Comparison of ENCODE assay signal across 1 cellular context in the genomic region with DNA sequence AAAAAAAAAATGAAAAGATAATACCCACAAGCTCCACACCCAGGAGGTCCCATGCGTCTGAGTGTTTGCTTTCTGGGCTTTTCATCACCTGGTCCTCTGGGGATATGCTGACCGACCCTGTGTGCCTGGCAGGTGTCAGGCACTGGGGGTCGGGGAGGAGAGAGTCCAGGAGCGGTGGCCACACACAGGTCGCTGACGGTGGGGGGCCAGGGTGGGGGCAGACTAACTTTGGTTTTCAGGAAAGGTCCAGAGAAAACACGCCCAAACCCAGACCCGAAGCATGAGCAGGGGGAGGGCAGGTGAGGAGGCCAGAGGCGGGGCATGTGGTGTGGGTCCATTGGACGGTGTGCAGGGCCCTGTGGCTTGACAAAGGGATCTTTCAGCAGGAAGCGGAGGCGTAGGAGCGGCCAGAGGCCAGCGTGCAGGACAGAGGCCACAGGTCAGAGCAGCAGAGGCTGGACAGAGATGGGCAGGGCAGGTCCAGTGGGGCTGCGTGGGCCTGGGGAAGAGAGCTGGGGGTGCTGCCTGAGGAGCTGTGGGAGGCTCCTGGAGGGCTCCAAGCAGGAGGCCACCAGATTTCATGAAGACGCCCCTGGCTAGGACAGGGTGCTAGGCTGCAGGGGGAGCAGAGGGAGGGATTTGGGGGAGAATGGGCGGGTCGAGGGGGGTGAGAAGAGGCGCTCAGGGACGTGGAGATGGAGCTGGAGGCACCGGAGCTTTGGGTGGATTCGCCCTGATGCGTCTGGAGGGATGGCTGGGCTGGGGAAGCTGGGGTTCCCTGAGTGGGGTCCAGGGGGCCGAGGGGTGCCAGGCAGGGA.
A peak's percentile ranks its signal among the peaks of the same experiment; 100 is the strongest.
TF ChIP-seq lines count a peak whose summit lies in the region.

No MANE protein-coding gene starts in this region.

TF ChIP-seq in HepG2, 621 proteins besides CTCF, POLR2A, EP300 and RAD21 (continued from another document and continues in another):
- TF ChIP-seq ZNF572 (CRISPR knock-in tag; IDR thresholded peaks at IDR 0.05) (peak; percentile 50; the same call in 1 of the 2 replicates), SRF (IDR thresholded peaks at IDR 0.05; ENCODE audit: low read depth, low read length) (no peak), AGO1 (IDR thresholded peaks at IDR 0.05; ENCODE audit: low read depth, low read length, poor library complexity, severe bottlenecking) (peak; percentile 57), ZNF282 (IDR thresholded peaks at IDR 0.05; ENCODE audit: partially characterized antibody) (no peak), ZSCAN25 (CRISPR knock-in tag; IDR thresholded peaks at IDR 0.05) (peak; percentile 96), ZBTB42 (CRISPR knock-in tag; IDR thresholded peaks at IDR 0.05) (no peak), TMF1 (CRISPR knock-in tag; IDR thresholded peaks at IDR 0.05; ENCODE audit: low read depth) (no peak), HOXA5 (CRISPR knock-in tag; IDR thresholded peaks at IDR 0.05) (no peak), ZNF652 (CRISPR knock-in tag; IDR thresholded peaks at IDR 0.05; ENCODE audit: borderline replicate concordance, low read depth) (peak; percentile 10; the same call in 1 of the 2 replicates), SRSF4 (IDR thresholded peaks at IDR 0.05; ENCODE audit: low read depth, low read length, poor library complexity, severe bottlenecking) (no peak), SNAI1 (CRISPR knock-in tag; IDR thresholded peaks at IDR 0.05; ENCODE audit: borderline replicate concordance) (peak; percentile 87; the same call in 1 of the 2 replicates), NR1H2 (CRISPR knock-in tag; IDR thresholded peaks at IDR 0.05; ENCODE audit: borderline replicate concordance, low read depth) (no peak), ZEB1 (IDR thresholded peaks at IDR 0.05; ENCODE audit: insufficient replicate concordance, low read depth) (peak; percentile 81), ZNF629 (CRISPR knock-in tag; conservative IDR thresholded peaks at IDR 0.05) (no peak), SP1 (IDR thresholded peaks at IDR 0.05) (no peak), SP1 (CRISPR knock-in tag; IDR thresholded peaks at IDR 0.05) (peak; percentile 44; the same call in 1 of the 2 replicates), NCOA5 (CRISPR knock-in tag; IDR thresholded peaks at IDR 0.05) (no peak), ZNF724P (CRISPR knock-in tag; IDR thresholded peaks at IDR 0.05; ENCODE audit: borderline replicate concordance) (no peak), MED1 (CRISPR knock-in tag; IDR thresholded peaks at IDR 0.05) (peak; percentile 81), TEAD2 (CRISPR knock-in tag; IDR thresholded peaks at IDR 0.05) (no peak), MAFF (IDR thresholded peaks at IDR 0.05; ENCODE audit: low read depth, low read length) (no peak), ZSCAN31 (CRISPR knock-in tag; IDR thresholded peaks at IDR 0.05; ENCODE audit: low read depth) (0 out of 2 replicates have a peak, but pooled peaks have one; percentile 47), ZNF383 (CRISPR knock-in tag; IDR thresholded peaks at IDR 0.05; ENCODE audit: borderline replicate concordance) (peak; percentile 68; the same call in 1 of the 2 replicates), MIXL1 (CRISPR knock-in tag; IDR thresholded peaks at IDR 0.05) (no peak), ZBTB8A (CRISPR knock-in tag; IDR thresholded peaks at IDR 0.05; ENCODE audit: borderline replicate concordance, low read depth) (no peak), ZFYVE20 (CRISPR knock-in tag; IDR thresholded peaks at IDR 0.05; ENCODE audit: borderline replicate concordance, low read depth) (no peak), HOXA9 (CRISPR knock-in tag; IDR thresholded peaks at IDR 0.05; ENCODE audit: borderline replicate concordance) (no peak), JUN (CRISPR knock-in tag; IDR thresholded peaks at IDR 0.05) (no peak), ZNF768 (CRISPR knock-in tag; IDR thresholded peaks at IDR 0.05) (no peak), TCF12 (IDR thresholded peaks at IDR 0.05) (no peak), TCF12 (CRISPR knock-in tag; IDR thresholded peaks at IDR 0.05) (0 out of 2 replicates have a peak, but pooled peaks have one; percentile 47), SUZ12 (IDR thresholded peaks at IDR 0.05; ENCODE audit: low read depth, low read length) (no peak), ZMYM2 (CRISPR knock-in tag; IDR thresholded peaks at IDR 0.05) (0 out of 2 replicates have a peak, but pooled peaks have one; percentile 33), SETDB1 (CRISPR knock-in tag; IDR thresholded peaks at IDR 0.05; ENCODE audit: borderline replicate concordance) (no peak), TBP (CRISPR knock-in tag; IDR thresholded peaks at IDR 0.05) (no peak), ZBTB3 (CRISPR knock-in tag; IDR thresholded peaks at IDR 0.05; ENCODE audit: borderline replicate concordance, low read depth) (no peak), ZNF547 (CRISPR knock-in tag; IDR thresholded peaks at IDR 0.05) (0 out of 2 replicates have a peak, but pooled peaks have one; percentile 27), GLI4 (CRISPR knock-in tag; IDR thresholded peaks at IDR 0.05; ENCODE audit: borderline replicate concordance) (peak; percentile 81; the same call in 1 of the 2 replicates), ARNTL (CRISPR knock-in tag; IDR thresholded peaks at IDR 0.05) (peak; percentile 25; the same call in 1 of the 2 replicates)
- TF ChIP-seq, protein P1, sequence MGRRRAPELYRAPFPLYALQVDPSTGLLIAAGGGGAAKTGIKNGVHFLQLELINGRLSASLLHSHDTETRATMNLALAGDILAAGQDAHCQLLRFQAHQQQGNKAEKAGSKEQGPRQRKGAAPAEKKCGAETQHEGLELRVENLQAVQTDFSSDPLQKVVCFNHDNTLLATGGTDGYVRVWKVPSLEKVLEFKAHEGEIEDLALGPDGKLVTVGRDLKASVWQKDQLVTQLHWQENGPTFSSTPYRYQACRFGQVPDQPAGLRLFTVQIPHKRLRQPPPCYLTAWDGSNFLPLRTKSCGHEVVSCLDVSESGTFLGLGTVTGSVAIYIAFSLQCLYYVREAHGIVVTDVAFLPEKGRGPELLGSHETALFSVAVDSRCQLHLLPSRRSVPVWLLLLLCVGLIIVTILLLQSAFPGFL (CRISPR knock-in tag; IDR thresholded peaks at IDR 0.05): no peak
- TF ChIP-seq, protein P2, sequence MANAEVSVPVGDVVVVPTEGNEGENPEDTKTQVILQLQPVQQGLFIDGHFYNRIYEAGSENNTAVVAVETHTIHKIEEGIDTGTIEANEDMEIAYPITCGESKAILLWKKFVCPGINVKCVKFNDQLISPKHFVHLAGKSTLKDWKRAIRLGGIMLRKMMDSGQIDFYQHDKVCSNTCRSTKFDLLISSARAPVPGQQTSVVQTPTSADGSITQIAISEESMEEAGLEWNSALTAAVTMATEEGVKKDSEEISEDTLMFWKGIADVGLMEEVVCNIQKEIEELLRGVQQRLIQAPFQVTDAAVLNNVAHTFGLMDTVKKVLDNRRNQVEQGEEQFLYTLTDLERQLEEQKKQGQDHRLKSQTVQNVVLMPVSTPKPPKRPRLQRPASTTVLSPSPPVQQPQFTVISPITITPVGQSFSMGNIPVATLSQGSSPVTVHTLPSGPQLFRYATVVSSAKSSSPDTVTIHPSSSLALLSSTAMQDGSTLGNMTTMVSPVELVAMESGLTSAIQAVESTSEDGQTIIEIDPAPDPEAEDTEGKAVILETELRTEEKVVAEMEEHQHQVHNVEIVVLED (CRISPR knock-in tag; IDR thresholded peaks at IDR 0.05; ENCODE audit: borderline replicate concordance): peak; percentile 45; the same call in 1 of the 2 replicates
- TF ChIP-seq, protein P3, sequence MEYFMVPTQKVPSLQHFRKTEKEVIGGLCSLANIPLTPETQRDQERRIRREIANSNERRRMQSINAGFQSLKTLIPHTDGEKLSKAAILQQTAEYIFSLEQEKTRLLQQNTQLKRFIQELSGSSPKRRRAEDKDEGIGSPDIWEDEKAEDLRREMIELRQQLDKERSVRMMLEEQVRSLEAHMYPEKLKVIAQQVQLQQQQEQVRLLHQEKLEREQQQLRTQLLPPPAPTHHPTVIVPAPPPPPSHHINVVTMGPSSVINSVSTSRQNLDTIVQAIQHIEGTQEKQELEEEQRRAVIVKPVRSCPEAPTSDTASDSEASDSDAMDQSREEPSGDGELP (IDR thresholded peaks at IDR 0.05; ENCODE audit: borderline replicate concordance, low read depth): peak; percentile 10; the same call in 1 of the 2 replicates
- TF ChIP-seq, protein P4, sequence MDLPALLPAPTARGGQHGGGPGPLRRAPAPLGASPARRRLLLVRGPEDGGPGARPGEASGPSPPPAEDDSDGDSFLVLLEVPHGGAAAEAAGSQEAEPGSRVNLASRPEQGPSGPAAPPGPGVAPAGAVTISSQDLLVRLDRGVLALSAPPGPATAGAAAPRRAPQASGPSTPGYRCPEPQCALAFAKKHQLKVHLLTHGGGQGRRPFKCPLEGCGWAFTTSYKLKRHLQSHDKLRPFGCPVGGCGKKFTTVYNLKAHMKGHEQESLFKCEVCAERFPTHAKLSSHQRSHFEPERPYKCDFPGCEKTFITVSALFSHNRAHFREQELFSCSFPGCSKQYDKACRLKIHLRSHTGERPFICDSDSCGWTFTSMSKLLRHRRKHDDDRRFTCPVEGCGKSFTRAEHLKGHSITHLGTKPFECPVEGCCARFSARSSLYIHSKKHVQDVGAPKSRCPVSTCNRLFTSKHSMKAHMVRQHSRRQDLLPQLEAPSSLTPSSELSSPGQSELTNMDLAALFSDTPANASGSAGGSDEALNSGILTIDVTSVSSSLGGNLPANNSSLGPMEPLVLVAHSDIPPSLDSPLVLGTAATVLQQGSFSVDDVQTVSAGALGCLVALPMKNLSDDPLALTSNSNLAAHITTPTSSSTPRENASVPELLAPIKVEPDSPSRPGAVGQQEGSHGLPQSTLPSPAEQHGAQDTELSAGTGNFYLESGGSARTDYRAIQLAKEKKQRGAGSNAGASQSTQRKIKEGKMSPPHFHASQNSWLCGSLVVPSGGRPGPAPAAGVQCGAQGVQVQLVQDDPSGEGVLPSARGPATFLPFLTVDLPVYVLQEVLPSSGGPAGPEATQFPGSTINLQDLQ (CRISPR knock-in tag; IDR thresholded peaks at IDR 0.05): no peak; the same call in 1 of the 2 replicates
- TF ChIP-seq, protein P5, sequence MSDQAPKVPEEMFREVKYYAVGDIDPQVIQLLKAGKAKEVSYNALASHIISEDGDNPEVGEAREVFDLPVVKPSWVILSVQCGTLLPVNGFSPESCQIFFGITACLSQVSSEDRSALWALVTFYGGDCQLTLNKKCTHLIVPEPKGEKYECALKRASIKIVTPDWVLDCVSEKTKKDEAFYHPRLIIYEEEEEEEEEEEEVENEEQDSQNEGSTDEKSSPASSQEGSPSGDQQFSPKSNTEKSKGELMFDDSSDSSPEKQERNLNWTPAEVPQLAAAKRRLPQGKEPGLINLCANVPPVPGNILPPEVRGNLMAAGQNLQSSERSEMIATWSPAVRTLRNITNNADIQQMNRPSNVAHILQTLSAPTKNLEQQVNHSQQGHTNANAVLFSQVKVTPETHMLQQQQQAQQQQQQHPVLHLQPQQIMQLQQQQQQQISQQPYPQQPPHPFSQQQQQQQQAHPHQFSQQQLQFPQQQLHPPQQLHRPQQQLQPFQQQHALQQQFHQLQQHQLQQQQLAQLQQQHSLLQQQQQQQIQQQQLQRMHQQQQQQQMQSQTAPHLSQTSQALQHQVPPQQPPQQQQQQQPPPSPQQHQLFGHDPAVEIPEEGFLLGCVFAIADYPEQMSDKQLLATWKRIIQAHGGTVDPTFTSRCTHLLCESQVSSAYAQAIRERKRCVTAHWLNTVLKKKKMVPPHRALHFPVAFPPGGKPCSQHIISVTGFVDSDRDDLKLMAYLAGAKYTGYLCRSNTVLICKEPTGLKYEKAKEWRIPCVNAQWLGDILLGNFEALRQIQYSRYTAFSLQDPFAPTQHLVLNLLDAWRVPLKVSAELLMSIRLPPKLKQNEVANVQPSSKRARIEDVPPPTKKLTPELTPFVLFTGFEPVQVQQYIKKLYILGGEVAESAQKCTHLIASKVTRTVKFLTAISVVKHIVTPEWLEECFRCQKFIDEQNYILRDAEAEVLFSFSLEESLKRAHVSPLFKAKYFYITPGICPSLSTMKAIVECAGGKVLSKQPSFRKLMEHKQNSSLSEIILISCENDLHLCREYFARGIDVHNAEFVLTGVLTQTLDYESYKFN (CRISPR knock-in tag; conservative IDR thresholded peaks at IDR 0.05): peak; percentile 89
- TF ChIP-seq, protein P6, sequence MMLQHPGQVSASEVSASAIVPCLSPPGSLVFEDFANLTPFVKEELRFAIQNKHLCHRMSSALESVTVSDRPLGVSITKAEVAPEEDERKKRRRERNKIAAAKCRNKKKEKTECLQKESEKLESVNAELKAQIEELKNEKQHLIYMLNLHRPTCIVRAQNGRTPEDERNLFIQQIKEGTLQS (CRISPR knock-in tag; IDR thresholded peaks at IDR 0.05): no peak
- TF ChIP-seq, protein P7, sequence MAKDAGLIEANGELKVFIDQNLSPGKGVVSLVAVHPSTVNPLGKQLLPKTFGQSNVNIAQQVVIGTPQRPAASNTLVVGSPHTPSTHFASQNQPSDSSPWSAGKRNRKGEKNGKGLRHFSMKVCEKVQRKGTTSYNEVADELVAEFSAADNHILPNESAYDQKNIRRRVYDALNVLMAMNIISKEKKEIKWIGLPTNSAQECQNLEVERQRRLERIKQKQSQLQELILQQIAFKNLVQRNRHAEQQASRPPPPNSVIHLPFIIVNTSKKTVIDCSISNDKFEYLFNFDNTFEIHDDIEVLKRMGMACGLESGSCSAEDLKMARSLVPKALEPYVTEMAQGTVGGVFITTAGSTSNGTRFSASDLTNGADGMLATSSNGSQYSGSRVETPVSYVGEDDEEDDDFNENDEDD (CRISPR knock-in tag; IDR thresholded peaks at IDR 0.05; ENCODE audit: borderline replicate concordance): no peak
- TF ChIP-seq, protein P8, sequence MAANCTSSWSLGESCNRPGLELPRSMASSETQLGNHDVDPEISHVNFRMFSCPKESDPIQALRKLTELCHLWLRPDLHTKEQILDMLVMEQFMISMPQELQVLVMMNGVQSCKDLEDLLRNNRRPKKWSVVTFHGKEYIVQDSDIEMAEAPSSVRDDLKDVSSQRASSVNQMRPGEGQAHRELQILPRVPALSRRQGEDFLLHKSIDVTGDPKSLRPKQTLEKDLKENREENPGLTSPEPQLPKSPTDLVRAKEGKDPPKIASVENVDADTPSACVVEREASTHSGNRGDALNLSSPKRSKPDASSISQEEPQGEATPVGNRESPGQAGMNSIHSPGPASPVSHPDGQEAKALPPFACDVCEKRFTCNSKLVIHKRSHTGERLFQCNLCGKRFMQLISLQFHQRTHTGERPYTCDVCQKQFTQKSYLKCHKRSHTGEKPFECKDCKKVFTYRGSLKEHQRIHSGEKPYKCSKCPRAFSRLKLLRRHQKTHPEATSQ (CRISPR knock-in tag; IDR thresholded peaks at IDR 0.05; ENCODE audit: borderline replicate concordance): no peak
- TF ChIP-seq, protein P9, sequence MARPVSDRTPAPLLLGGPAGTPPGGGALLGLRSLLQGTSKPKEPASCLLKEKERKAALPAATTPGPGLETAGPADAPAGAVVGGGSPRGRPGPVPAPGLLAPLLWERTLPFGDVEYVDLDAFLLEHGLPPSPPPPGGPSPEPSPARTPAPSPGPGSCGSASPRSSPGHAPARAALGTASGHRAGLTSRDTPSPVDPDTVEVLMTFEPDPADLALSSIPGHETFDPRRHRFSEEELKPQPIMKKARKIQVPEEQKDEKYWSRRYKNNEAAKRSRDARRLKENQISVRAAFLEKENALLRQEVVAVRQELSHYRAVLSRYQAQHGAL (CRISPR knock-in tag; IDR thresholded peaks at IDR 0.05; ENCODE audit: not compliant biosample characterization): no peak
